9 cellular contexts compared by ENCODE assay signal in the genomic region with DNA sequence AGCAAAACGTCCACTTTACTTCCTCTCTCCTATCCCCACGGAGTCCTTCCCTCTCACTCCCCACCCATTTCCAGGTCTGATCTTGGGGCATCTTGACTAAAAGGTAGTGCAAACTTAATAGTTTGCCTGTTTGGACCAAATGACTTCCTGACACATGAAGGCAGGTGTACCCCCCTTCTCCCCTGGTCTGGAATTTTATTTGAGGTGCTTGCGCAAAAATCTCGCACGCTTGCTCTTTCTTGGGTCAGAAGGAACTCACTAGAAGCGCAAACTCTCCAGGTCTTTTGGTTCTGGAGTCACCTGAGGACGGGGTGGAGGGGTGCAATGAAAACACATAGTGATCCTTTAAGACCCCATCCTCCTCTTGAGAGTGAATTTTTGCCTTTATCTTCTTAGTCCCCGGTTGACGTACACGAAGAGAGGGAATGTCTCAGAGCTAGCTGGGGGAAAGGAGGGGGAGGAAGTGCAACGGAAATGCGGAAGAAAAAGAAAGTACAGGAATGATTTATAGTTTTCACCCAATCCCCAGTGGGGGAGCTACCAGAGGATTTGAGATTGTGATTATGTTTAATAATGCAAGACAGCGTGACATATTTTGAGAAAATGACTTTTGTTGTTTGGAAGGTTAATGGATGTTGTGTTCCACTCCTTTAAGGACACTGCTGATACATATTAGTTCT. TPM values are rescaled to one million over a fixed set of nuclear protein-coding genes. Genes with fewer than 3 reads are reported as not detected.
DNase-seq lines count a peak whose midpoint lies in the region; ATAC-seq lines count a peak whose summit lies in the region.
"Had no signal": no experiment of that assay in that cellular context is flagged by ENCODE, and none has a peak within 500 bp of the region (broad histone marks: within the 10 kb centered on the region; RNA-seq: fewer than 3 reads in every experiment).

No MANE protein-coding gene starts in this region.

- H3K4me3 Mint-ChIP-seq in immature natural killer cell = no peak overlapping the region

- H3K27me3 Mint-ChIP-seq in immature natural killer cell (ENCODE audit: low read depth in 3 of 3) = peaks cover 4 to 9% (median 8%) of the 10 kb centered on the region in 3 donors

- no peaks in the 10 kb centered on the region for H3K36me3 ChIP-seq in HUES48 (ENCODE audit: control insufficient read depth, insufficient read depth, low read length)
- no peaks in the 10 kb centered on the region for H3K36me3 ChIP-seq in stomach smooth muscle (ENCODE audit: control insufficient read depth in 2 of 2, insufficient read depth in 2 of 2, low read length in 2 of 2)

- H3K4me3 ChIP-seq in HUES48 (ENCODE audit: low read depth, low read length) (peak overlapping the region; percentile 68), stomach smooth muscle (ENCODE audit: low read length in 2 of 2) (peak overlapping the region; percentile 39 to 54)

- peaks cover 7 to 22% (median 14%) of the 10 kb centered on the region in 6 donors for H3K9me3 Mint-ChIP-seq in immature natural killer cell

- H3K9me3 ChIP-seq in HUES48 (ENCODE audit: control insufficient read depth, insufficient read depth, low read length) (no peaks in the 10 kb centered on the region), stomach smooth muscle (ENCODE audit: control insufficient read depth in 2 of 2, low read length in 2 of 2) (no peaks in the 10 kb centered on the region)

- peaks cover 0 to 4% (median 3%) of the 10 kb centered on the region in 3 donors for H3K36me3 Mint-ChIP-seq in immature natural killer cell

- peak in 12 of 61 donors; percentile 5 to 80 (median 65) for DNase-seq in caudate nucleus (lab: John Stamatoyannopoulos, UW)
- DNase-seq in inferior parietal cortex (ENCODE audit: extremely low spot score) = peak; percentile 65
- no peak for DNase-seq in D341Med (ENCODE audit: low spot score)
- no peak for DNase-seq in SK-N-DZ (ENCODE audit: low spot score)
- no peak for DNase-seq in immature natural killer cell
- DNase-seq: islet precursor cell had no signal

- no peak overlapping the region for H3K27ac Mint-ChIP-seq in immature natural killer cell

- H3K4me1 ChIP-seq in HUES48 (ENCODE audit: control insufficient read depth, insufficient read depth, low read length) (peaks cover 22% of the 10 kb centered on the region), stomach smooth muscle (ENCODE audit: control insufficient read depth, insufficient read depth, low read length) (no peaks in the 10 kb centered on the region)

- H3K9ac ChIP-seq in HUES48 (ENCODE audit: low read depth, low read length) = 0 out of 2 replicates have a peak overlapping the region, but pooled peaks have one; percentile 13
- H3K9ac ChIP-seq in stomach smooth muscle (ENCODE audit: low read length in 2 of 2) = no peak overlapping the region

- H3K27me3 ChIP-seq in HUES48 (ENCODE audit: control insufficient read depth, insufficient read depth, low read length) = peaks cover 54% of the 10 kb centered on the region
- peaks cover 9 to 11% of the 10 kb centered on the region in 2 donors for H3K27me3 ChIP-seq in stomach smooth muscle (ENCODE audit: control insufficient read depth in 1 of 2, insufficient read depth in 2 of 2, low read length in 2 of 2)

- H3K27ac ChIP-seq in HUES48 (ENCODE audit: low read depth, low read length) (no peak overlapping the region), caudate nucleus (ENCODE audit: low read depth, low read length) (peak overlapping the region; percentile 91), stomach smooth muscle (ENCODE audit: low read length) (peak overlapping the region; percentile 2)

- no peak for ATAC-seq in HG03097 (IDR thresholded peaks at IDR 0.05; ENCODE audit: low FRiP score, unreplicated experiment)

- H3K4me1 Mint-ChIP-seq in immature natural killer cell = peaks cover 12 to 23% of the 10 kb centered on the region in 2 donors

RNA-seq across cellular contexts. Expression of a gene that starts 4.9 kb away (rescaled TPM):
- polyA plus RNA-seq in SK-N-DZ (2014; cell fraction: cytosol; rRNA removed) = 9.0 and 12.6 TPM in 2 replicates
- polyA plus RNA-seq in SK-N-DZ (2014; cell fraction: nucleus; rRNA removed) = 11.2 and 12.7 TPM in 2 replicates
- polyA plus RNA-seq in immature natural killer cell = not detected
